ENCODE assay signal across 9 cellular contexts in genomic region chr19:18894254-18895037, GRCh38. TPM values are rescaled to one million over a fixed set of nuclear protein-coding genes. Genes with fewer than 3 reads are reported as not detected.
DNase-seq lines count a peak whose midpoint lies in the region; ATAC-seq and TF ChIP-seq lines count a peak whose summit lies in the region.
"Had no signal": no experiment of that assay in that cellular context is flagged by ENCODE, and none has a peak within 500 bp of the region (broad histone marks: within the 10 kb centered on the region; RNA-seq: fewer than 3 reads in every experiment).

No MANE protein-coding gene starts in this region.

- H3K36me3 ChIP-seq in GM23248 (ENCODE audit: low read depth) (no peaks in the 10 kb centered on the region), PC-3 (ENCODE audit: low read depth, low read length) (no peaks in the 10 kb centered on the region)
- no peaks in the 10 kb centered on the region for H3K36me3 ChIP-seq in CD8-positive, alpha-beta memory T cell (ENCODE audit: insufficient read depth, low read length)

- DNase-seq in GM23248 (peak; percentile 44), PC-3 (no peak), head of caudate nucleus (peak; percentile 87 to 99 (median 96)), skeletal muscle cell (ENCODE audit: low read depth) (peak; percentile 19), GM19238 (ENCODE audit: insufficient read length, low spot score) (no peak)
- no peak for DNase-seq in CD8-positive, alpha-beta memory T cell
- DNase-seq: activated naive CD8-positive, alpha-beta T cell treated with anti-CD3 and anti-CD28 coated beads for 36 hours had no signal

- H3K27ac ChIP-seq in GM23248 (no peak overlapping the region), PC-3 (ENCODE audit: low read length) (no peak overlapping the region)
- H3K27ac ChIP-seq in CD8-positive, alpha-beta memory T cell (ENCODE audit: low read depth, low read length) = no peak overlapping the region

- POLR2A ChIA-PET in PC-3 (lab: Charles Lee; ENCODE audit: unreplicated experiment) = no interaction called here
- POLR2A ChIA-PET in CD8-positive, alpha-beta memory T cell (lab: Charles Lee) = no interaction called here

- H3K27me3 ChIP-seq in GM23248 (replicated peaks; ENCODE audit: insufficient read depth) (no peaks in the 10 kb centered on the region), PC-3 (ENCODE audit: low read length) (peaks cover 14% of the 10 kb centered on the region; the same call in 1 of the 2 replicates)
- H3K27me3 ChIP-seq in CD8-positive, alpha-beta memory T cell (ENCODE audit: insufficient read depth, low read length, poor library complexity, severe bottlenecking) = peaks cover 8% of the 10 kb centered on the region

- H2AFZ ChIP-seq in GM23248 (no peak overlapping the region), PC-3 (ENCODE audit: low read length) (peak overlapping the region; percentile 67; the same call in 1 of the 2 replicates)

- peak overlapping the region; percentile 64 for H3K4me3 ChIP-seq in GM23248
- H3K4me3 ChIP-seq in PC-3 (ENCODE audit: low read length) = peak overlapping the region; percentile 60; the same call in 1 of the 2 replicates
- H3K4me3 ChIP-seq in skeletal muscle cell (ENCODE audit: low read depth, low read length) = peak overlapping the region; percentile 63
- H3K4me3 ChIP-seq in CD8-positive, alpha-beta memory T cell (ENCODE audit: low read length) = no peak overlapping the region

- no peaks in the 10 kb centered on the region for H3K9me2 ChIP-seq in GM23248 (ENCODE audit: insufficient read depth)
- H3K9me2 ChIP-seq in PC-3 (replicated peaks; ENCODE audit: low read length) = no peaks in the 10 kb centered on the region

- no peaks in the 10 kb centered on the region for H3K4me1 ChIP-seq in GM23248 (ENCODE audit: insufficient read depth)
- H3K4me1 ChIP-seq in PC-3 (ENCODE audit: insufficient read depth, low read length) = no peaks in the 10 kb centered on the region
- no peaks in the 10 kb centered on the region for H3K4me1 ChIP-seq in CD8-positive, alpha-beta memory T cell (ENCODE audit: insufficient read depth, low read length)

- ATAC-seq in PC-3 (no peak), HG02678 (IDR thresholded peaks at IDR 0.05; ENCODE audit: unreplicated experiment) (no peak), GM19452 (IDR thresholded peaks at IDR 0.05; ENCODE audit: unreplicated experiment) (no peak)

- 4% methylated on average over 21 to 27 of the region's 28 CpGs for WGBS in GM23248 (ENCODE audit: low coverage in 1 of 2, low lambda C conversion rate in 2 of 2, missing lambda C conversion rate in 2 of 2), 2 experiments

- intact Hi-C loops in PC-3 (cut with micrococcal nuclease) (no loop called here), head of caudate nucleus (cut with DNase I) (no loop called here)

- in situ Hi-C loops in GM23248 (cut with MboI) = no loop called here

- H3K4me2 ChIP-seq in GM23248 (ENCODE audit: unreplicated experiment) (peak overlapping the region; percentile 58), PC-3 (ENCODE audit: low read length) (peak overlapping the region; percentile 79)

- BruUV-seq in PC-3 (replicated peaks; lab: Mats Ljungman, UMichigan) = no TSS peak

- H4K20me1 ChIP-seq in GM23248 (ENCODE audit: insufficient read depth) (no peaks in the 10 kb centered on the region), PC-3 (ENCODE audit: low read length) (no peaks in the 10 kb centered on the region)

- no peak for TF ChIP-seq CTCF in PC-3 (conservative IDR thresholded peaks at IDR 0.05; ENCODE audit: low read depth, low read length)

- H3K79me2 ChIP-seq in GM23248 (ENCODE audit: insufficient read depth) (no peaks in the 10 kb centered on the region), PC-3 (ENCODE audit: low read length) (no peaks in the 10 kb centered on the region)

- H3K9me3 ChIP-seq in GM23248 (ENCODE audit: low read depth) (no peaks in the 10 kb centered on the region), PC-3 (ENCODE audit: low read length) (no peaks in the 10 kb centered on the region)
- H3K9me3 ChIP-seq in CD8-positive, alpha-beta memory T cell (ENCODE audit: low read length) = no peaks in the 10 kb centered on the region

- no peaks in the 10 kb centered on the region for H3K9me3 Mint-ChIP-seq in CD8-positive, alpha-beta memory T cell
- H3K9me3 Mint-ChIP-seq: activated naive CD8-positive, alpha-beta T cell treated with anti-CD3 and anti-CD28 coated beads for 36 hours had no signal

- H3F3A ChIP-seq in GM23248 (ENCODE audit: insufficient read depth) = no peaks in the 10 kb centered on the region
- H3F3A ChIP-seq in PC-3 (ENCODE audit: low read length, unreplicated experiment) = no peaks in the 10 kb centered on the region

- H3K36me3 Mint-ChIP-seq in CD8-positive, alpha-beta memory T cell = peaks cover 0 to 6% (median 0%) of the 10 kb centered on the region in 3 donors
- H3K36me3 Mint-ChIP-seq: activated naive CD8-positive, alpha-beta T cell treated with anti-CD3 and anti-CD28 coated beads for 36 hours had no signal

- H3K27me3 Mint-ChIP-seq in CD8-positive, alpha-beta memory T cell = peaks cover 15 to 20% of the 10 kb centered on the region in 2 donors

- H3K4me3 Mint-ChIP-seq in CD8-positive, alpha-beta memory T cell = peak overlapping the region in 1 of 7 donors; percentile 51

- no peak overlapping the region for H3K27ac Mint-ChIP-seq in CD8-positive, alpha-beta memory T cell
- H3K27ac Mint-ChIP-seq: activated naive CD8-positive, alpha-beta T cell treated with anti-CD3 and anti-CD28 coated beads for 36 hours had no signal

- peaks cover 7 to 15% (median 15%) of the 10 kb centered on the region in 3 donors for H3K4me1 Mint-ChIP-seq in CD8-positive, alpha-beta memory T cell
- H3K4me1 Mint-ChIP-seq: activated naive CD8-positive, alpha-beta T cell treated with anti-CD3 and anti-CD28 coated beads for 36 hours had no signal

- CTCF ChIA-PET in PC-3 (lab: Charles Lee) = no interaction called here
- CTCF ChIA-PET in CD8-positive, alpha-beta memory T cell (lab: Charles Lee) = interaction anchor here (1.1 kb wide), 1 partner anchor 34 kb away, joined by 3 read pairs; no protein-coding TSS in a partner anchor

- H3K9ac ChIP-seq in GM23248 = no peak overlapping the region
- H3K9ac ChIP-seq in PC-3 (ENCODE audit: low read length) = no peak overlapping the region

RNA-seq across cellular contexts. Expression of gene CERS1, which starts 1.5 kb away (rescaled TPM):
- 0.25 and 0.54 TPM in 2 replicates for total RNA-seq in GM23248 (2014; rRNA removed; shearing (Covaris generic))
- 0.38 and 0.54 TPM in 2 replicates for polyA plus RNA-seq in GM23248 (2016; fragmentation: Nextera tagmentation; extraction: Ambion mirVana)
- total RNA-seq in PC-3 (2014; rRNA removed) = 0.95 and 3.3 TPM in 2 replicates
- total RNA-seq in CD8-positive, alpha-beta memory T cell = not detected
- not detected for polyA plus RNA-seq in CD8-positive, alpha-beta memory T cell

RNA-seq across cellular contexts. Expression of gene COPE, which starts 24.7 kb away (rescaled TPM):
- 347 and 359 TPM in 2 replicates for total RNA-seq in GM23248 (2014; rRNA removed; shearing (Covaris generic))
- 322 and 330 TPM in 2 replicates for polyA plus RNA-seq in GM23248 (2016; fragmentation: Nextera tagmentation; extraction: Ambion mirVana)
- 408 and 410 TPM in 2 replicates for total RNA-seq in PC-3 (2014; rRNA removed)
- 100 to 1,000 TPM; 177 to 184 TPM for total RNA-seq in CD8-positive, alpha-beta memory T cell
- 300 TPM for polyA plus RNA-seq in CD8-positive, alpha-beta memory T cell

RNA-seq across cellular contexts. Expression of gene DDX49, which starts 25.1 kb away (rescaled TPM):
- total RNA-seq in GM23248 (2014; rRNA removed; shearing (Covaris generic)) = 71.6 and 76.0 TPM in 2 replicates
- 53.4 and 56.5 TPM in 2 replicates for polyA plus RNA-seq in GM23248 (2016; fragmentation: Nextera tagmentation; extraction: Ambion mirVana)
- 120 and 145 TPM in 2 replicates for total RNA-seq in PC-3 (2014; rRNA removed)
- total RNA-seq in CD8-positive, alpha-beta memory T cell = 10 to 100 TPM; 92.5 to 95.1 TPM
- 28.5 TPM for polyA plus RNA-seq in CD8-positive, alpha-beta memory T cell

RNA-seq across cellular contexts. Expression of gene HOMER3, which starts 46.6 kb away (rescaled TPM):
- total RNA-seq in GM23248 (2014; rRNA removed; shearing (Covaris generic)) = 107 and 134 TPM in 2 replicates
- polyA plus RNA-seq in GM23248 (2016; fragmentation: Nextera tagmentation; extraction: Ambion mirVana) = 64.6 and 65.1 TPM in 2 replicates
- 118 and 143 TPM in 2 replicates for total RNA-seq in PC-3 (2014; rRNA removed)
- 1 to 10 TPM; 1.2 to 1.3 TPM for total RNA-seq in CD8-positive, alpha-beta memory T cell
- polyA plus RNA-seq in CD8-positive, alpha-beta memory T cell = 0.58 TPM
- total RNA-seq: activated naive CD8-positive, alpha-beta T cell treated with anti-CD3 and anti-CD28 coated beads for 36 hours had no signal

Comparison
In these comparisons a context has a peak if more than half of its experiments do, and no peak if none do; other contexts are left out.
1. DNase-seq: peak in GM23248 (single experiment), head of caudate nucleus (42 of 42) and skeletal muscle cell (single experiment); none in PC-3 (single experiment), CD8-positive, alpha-beta memory T cell (0 of 5) and GM19238 (single experiment).